8 cellular contexts compared by ENCODE assay signal in genomic region chr17:42194133-42194899, GRCh38. TPM values are rescaled to one million over a fixed set of nuclear protein-coding genes. Genes with fewer than 3 reads are reported as not detected.
DNase-seq lines count a peak whose midpoint lies in the region; ATAC-seq and TF ChIP-seq lines count a peak whose summit lies in the region.

Gene GHDC (minus strand): TSS chr17:42194494. CDS start chr17:42193581, 913 bp downstream.

- peak; percentile 69 to 86 (median 74) for DNase-seq in CD8-positive, alpha-beta memory T cell
- DNase-seq in OCI-M2 (lab: John Stamatoyannopoulos, UW; ENCODE audit: unreplicated experiment) (peak; percentile 32), activated T-cell treated with anti-CD3 and anti-CD28 coated beads for 48 hours (ENCODE audit: low read depth) (peak; percentile 71), esophagus muscularis mucosa (ENCODE audit: extremely low spot score) (peak; percentile 95), myocyte (ENCODE audit: low read depth) (peak; percentile 80)
- DNase-seq in stimulated activated CD8-positive, alpha-beta memory T cell treated with anti-CD3 and anti-CD28 coated beads, Interleukin-7, amount 100 ng/mL, for 4 hours (ENCODE audit: low read depth in 2 of 2): peak; percentile 67 to 69

- TF ChIP-seq CTCF in esophagus muscularis mucosa (IDR thresholded peaks at IDR 0.05): peak in 1 of 3 experiments; percentile 36

- peak; percentile 71 for ATAC-seq in GM19467 (IDR thresholded peaks at IDR 0.05; ENCODE audit: unreplicated experiment)

- no peaks in the 10 kb centered on the region for H3K36me3 ChIP-seq in CD8-positive, alpha-beta memory T cell (ENCODE audit: insufficient read depth, low read length)
- H3K36me3 ChIP-seq in HUES64 (ENCODE audit: insufficient read depth, low read length): peaks cover under 1% of the 10 kb centered on the region; the same call in 1 of the 2 replicates
- peaks cover 0 to 9% (median 3%) of the 10 kb centered on the region in 4 donors for H3K36me3 ChIP-seq in esophagus muscularis mucosa

- POLR2A ChIA-PET in CD8-positive, alpha-beta memory T cell (lab: Charles Lee): interaction anchor here (0.6 to 1.8 kb wide), 9 partner anchors 9 to 228 kb away, joined by 3 to 7 read pairs (median 3); partner anchors contain the start of genes CNP, HCRT, STAT3 and STAT5A

- no peaks in the 10 kb centered on the region for H3K27me3 ChIP-seq in CD8-positive, alpha-beta memory T cell (ENCODE audit: insufficient read depth, low read length, poor library complexity, severe bottlenecking)
- H3K27me3 ChIP-seq in HUES64 (ENCODE audit: insufficient read depth, low read length): no peaks in the 10 kb centered on the region
- no peaks in the 10 kb centered on the region for H3K27me3 ChIP-seq in esophagus muscularis mucosa

- H3K27ac Mint-ChIP-seq in CD8-positive, alpha-beta memory T cell: peak within 1 kb of the TSS; percentile 42 to 97 (median 90)

- no peaks in the 10 kb centered on the region for H3K9me3 ChIP-seq in CD8-positive, alpha-beta memory T cell (ENCODE audit: low read length)
- H3K9me3 ChIP-seq in HUES64 (ENCODE audit: insufficient read depth, low read depth, low read length) (no peaks in the 10 kb centered on the region), esophagus muscularis mucosa (no peaks in the 10 kb centered on the region)

- peak within 1 kb of the TSS; percentile 55 for H3K27ac ChIP-seq in CD8-positive, alpha-beta memory T cell (ENCODE audit: low read depth, low read length)
- no peak within 1 kb of the TSS for H3K27ac ChIP-seq in HUES64 (ENCODE audit: low read depth, low read length)
- peak within 1 kb of the TSS; percentile 82 to 89 (median 84) for H3K27ac ChIP-seq in esophagus muscularis mucosa (replicated peaks in 1 of 4)

- no peak within 1 kb of the TSS for H3K9ac ChIP-seq in HUES64 (ENCODE audit: low read depth, low read length)

- peaks cover 21% of the 10 kb centered on the region for H3K4me1 ChIP-seq in CD8-positive, alpha-beta memory T cell (ENCODE audit: insufficient read depth, low read length)
- H3K4me1 ChIP-seq in HUES64 (ENCODE audit: insufficient read depth, low read length) (no peaks in the 10 kb centered on the region), esophagus muscularis mucosa (peaks cover 15 to 31% (median 24%) of the 10 kb centered on the region in 4 donors)

- CTCF ChIA-PET in CD8-positive, alpha-beta memory T cell (lab: Charles Lee): interaction anchor here (0.8 to 2.4 kb wide), 6 partner anchors 10 to 212 kb away, joined by 3 to 9 read pairs (median 6); partner anchors contain the start of genes HCRT and KCNH4

- TF ChIP-seq EP300 in esophagus muscularis mucosa (IDR thresholded peaks at IDR 0.05): no peak

- WGBS in HUES64: 48% methylated on average over 21 of the region's 21 CpGs
- 19% methylated on average over 18 of the region's 21 CpGs for WGBS in esophagus muscularis mucosa

- H3K36me3 Mint-ChIP-seq in CD8-positive, alpha-beta memory T cell: peaks cover 0 to 25% (median 3%) of the 10 kb centered on the region in 3 donors

- H3K4me1 Mint-ChIP-seq in CD8-positive, alpha-beta memory T cell: peaks cover 11 to 30% (median 21%) of the 10 kb centered on the region in 3 donors

- no peak for TF ChIP-seq POLR2A in esophagus muscularis mucosa (IDR thresholded peaks at IDR 0.05; ENCODE audit: low read depth)

- H3K4me3 ChIP-seq in CD8-positive, alpha-beta memory T cell (ENCODE audit: low read length): peak within 1 kb of the TSS; percentile 87
- peak within 1 kb of the TSS; percentile 52 for H3K4me3 ChIP-seq in HUES64 (ENCODE audit: low read length)
- H3K4me3 ChIP-seq in esophagus muscularis mucosa: peak within 1 kb of the TSS; percentile 67 to 92 (median 80)

- H3K4me3 Mint-ChIP-seq in CD8-positive, alpha-beta memory T cell: peak within 1 kb of the TSS; percentile 86 to 97 (median 95)

- intact Hi-C loops in esophagus muscularis mucosa (cut with DNase I): loop anchor here (10.0 kb wide), 1 partner anchor 100 kb away; no protein-coding TSS in a partner anchor

- no peaks in the 10 kb centered on the region for H3K9me3 Mint-ChIP-seq in CD8-positive, alpha-beta memory T cell

- H3K27me3 Mint-ChIP-seq in CD8-positive, alpha-beta memory T cell: no peaks in the 10 kb centered on the region

RNA-seq across cellular contexts. Expression of gene GHDC, which starts in this region (rescaled TPM):
- 10 to 100 TPM; 18.4 to 21.7 TPM for total RNA-seq in CD8-positive, alpha-beta memory T cell
- 23.1 TPM for polyA plus RNA-seq in CD8-positive, alpha-beta memory T cell
- 7.0 TPM for polyA plus RNA-seq in HUES64 (2013, experiment 1 of 2)
- polyA plus RNA-seq in HUES64 (2013, experiment 2 of 2): 6.4 TPM
- 10 to 100 TPM; 20.3 to 31.3 (median 22.0) TPM for total RNA-seq in esophagus muscularis mucosa
- total RNA-seq in myocyte: 16.1 and 26.5 TPM in 2 replicates
- polyA plus RNA-seq in myocyte (2012): 7.8 TPM

Comparison
In these comparisons a context has a peak if more than half of its experiments do, and no peak if none do; other contexts are left out.
1. DNase-seq: peak in every context shown above with its lines; median percentile 95 in esophagus muscularis mucosa; 80 in myocyte; 74 in CD8-positive, alpha-beta memory T cell; 71 in activated T-cell treated with anti-CD3 and anti-CD28 coated beads for 48 hours; 68 in stimulated activated CD8-positive, alpha-beta memory T cell treated with anti-CD3 and anti-CD28 coated beads, Interleukin-7, amount 100 ng/mL, for 4 hours; 32 in OCI-M2.